In genomic region chr10:21514808-21515580, GRCh38 we compare ENCODE assay signal across 2 cellular contexts.
TF ChIP-seq lines count a peak whose summit lies in the region.

No MANE protein-coding gene starts in this region.

TF ChIP-seq in A549, 52 proteins besides CTCF, POLR2A, EP300 and RAD21:
- TF ChIP-seq, protein P1, sequence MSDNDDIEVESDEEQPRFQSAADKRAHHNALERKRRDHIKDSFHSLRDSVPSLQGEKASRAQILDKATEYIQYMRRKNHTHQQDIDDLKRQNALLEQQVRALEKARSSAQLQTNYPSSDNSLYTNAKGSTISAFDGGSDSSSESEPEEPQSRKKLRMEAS (IDR thresholded peaks at IDR 0.05), result no peak
- TF ChIP-seq ELK1 (IDR thresholded peaks at IDR 0.05; ENCODE audit: low read depth, low read length) (no peak), FOSB (CRISPR knock-in tag; IDR thresholded peaks at IDR 0.05) (no peak), GATA3 (IDR thresholded peaks at IDR 0.05; ENCODE audit: borderline replicate concordance) (no peak), EHF (CRISPR knock-in tag; IDR thresholded peaks at IDR 0.05) (no peak), FOSL2 (IDR thresholded peaks at IDR 0.05) (no peak), FOSL2 (CRISPR knock-in tag; IDR thresholded peaks at IDR 0.05) (no peak), HEYL (CRISPR knock-in tag; IDR thresholded peaks at IDR 0.05) (no peak), CHD4 (IDR thresholded peaks at IDR 0.05; ENCODE audit: borderline replicate concordance) (no peak), SREBF2 (IDR thresholded peaks at IDR 0.05) (no peak), TP53 (CRISPR knock-in tag; IDR thresholded peaks at IDR 0.05) (no peak), HOXA7 (CRISPR knock-in tag; IDR thresholded peaks at IDR 0.05) (no peak)
- TF ChIP-seq, protein P2, sequence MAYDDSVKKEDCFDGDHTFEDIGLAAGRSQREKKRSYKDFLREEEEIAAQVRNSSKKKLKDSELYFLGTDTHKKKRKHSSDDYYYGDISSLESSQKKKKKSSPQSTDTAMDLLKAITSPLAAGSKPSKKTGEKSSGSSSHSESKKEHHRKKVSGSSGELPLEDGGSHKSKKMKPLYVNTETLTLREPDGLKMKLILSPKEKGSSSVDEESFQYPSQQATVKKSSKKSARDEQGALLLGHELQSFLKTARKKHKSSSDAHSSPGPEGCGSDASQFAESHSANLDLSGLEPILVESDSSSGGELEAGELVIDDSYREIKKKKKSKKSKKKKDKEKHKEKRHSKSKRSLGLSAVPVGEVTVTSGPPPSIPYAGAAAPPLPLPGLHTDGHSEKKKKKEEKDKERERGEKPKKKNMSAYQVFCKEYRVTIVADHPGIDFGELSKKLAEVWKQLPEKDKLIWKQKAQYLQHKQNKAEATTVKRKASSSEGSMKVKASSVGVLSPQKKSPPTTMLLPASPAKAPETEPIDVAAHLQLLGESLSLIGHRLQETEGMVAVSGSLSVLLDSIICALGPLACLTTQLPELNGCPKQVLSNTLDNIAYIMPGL (CRISPR knock-in tag; IDR thresholded peaks at IDR 0.05; ENCODE audit: borderline replicate concordance), result no peak

TF ChIP-seq in H1, 55 proteins besides CTCF, POLR2A, EP300 and RAD21:
- no peak for TF ChIP-seq POU5F1 (IDR thresholded peaks at IDR 0.05; ENCODE audit: low read depth, low read length)
- TF ChIP-seq MAFK (IDR thresholded peaks at IDR 0.05; ENCODE audit: low read depth, low read length), result no peak
- TF ChIP-seq CTBP2 (IDR thresholded peaks at IDR 0.05; ENCODE audit: borderline replicate concordance, insufficient read depth, insufficient read length, low read length), result no peak
- 0 out of 4 replicates have a peak, but pooled peaks of 1 of the 2 experiments have one; percentile 60 for TF ChIP-seq SIN3A (conservative IDR thresholded peaks at IDR 0.05 in 1 of 2, IDR thresholded peaks at IDR 0.05 in 1 of 2; ENCODE audit: low read depth in 1 of 2, low read length in 2 of 2)
